8 cellular contexts compared by ENCODE assay signal in genomic region chr12:56987551-56988053, GRCh38. TPM values are rescaled to one million over a fixed set of nuclear protein-coding genes. Genes with fewer than 3 reads are reported as not detected.
A peak's percentile ranks its signal among the peaks of the same experiment; 100 is the strongest.
DNase-seq lines count a peak whose midpoint lies in the region; ATAC-seq and TF ChIP-seq lines count a peak whose summit lies in the region.

No MANE protein-coding gene starts in this region.

- 21 to 22% (median 21%) methylated on average over 11 of the region's 11 CpGs for WGBS in ovary, 3 donors
- 22 to 24% methylated on average over 11 of the region's 11 CpGs for WGBS in tibial nerve, 2 donors

- H3K27me3 ChIP-seq in ovary (no peaks in the 10 kb centered on the region), tibial nerve (no peaks in the 10 kb centered on the region)

- ATAC-seq in GM19035 (IDR thresholded peaks at IDR 0.05; ENCODE audit: unreplicated experiment), result peak; percentile 66

- no peak overlapping the region for H3K27ac ChIP-seq in ovary
- H3K27ac ChIP-seq in tibial nerve, result no peak overlapping the region

- in situ Hi-C loops in ACHN (cut with HindIII; ENCODE audit: low pct_ligation_motif_present, low pct_unique_long_range_greater_than_20kb, low sequenced_read_pairs), result no loop called here

- TF ChIP-seq CTCF in ovary (IDR thresholded peaks at IDR 0.05), result peak; percentile 60 to 87 (median 86)
- TF ChIP-seq CTCF in tibial nerve (IDR thresholded peaks at IDR 0.05), result peak; percentile 84 to 91 (median 90)

- H3K4me1 ChIP-seq in ovary (ENCODE audit: insufficient read depth) (no peaks in the 10 kb centered on the region), tibial nerve (peaks cover 0 to 24% (median 0%) of the 10 kb centered on the region in 4 donors)

- H3K4me3 ChIP-seq in ovary (no peak overlapping the region), tibial nerve (no peak overlapping the region)

- H3K9me3 ChIP-seq in ovary (no peaks in the 10 kb centered on the region), tibial nerve (no peaks in the 10 kb centered on the region)

- TF ChIP-seq POLR2A in ovary (IDR thresholded peaks at IDR 0.05) (no peak), tibial nerve (IDR thresholded peaks at IDR 0.05) (no peak)

- TF ChIP-seq EP300 in ovary (IDR thresholded peaks at IDR 0.05) (no peak), tibial nerve (IDR thresholded peaks at IDR 0.05) (no peak)

- H3K36me3 ChIP-seq in ovary (no peaks in the 10 kb centered on the region), tibial nerve (no peaks in the 10 kb centered on the region)

- DNase-seq in ACHN (peak; percentile 80), NCI-H1105 (lab: John Stamatoyannopoulos, UW) (peak; percentile 37), SKM-1 (lab: John Stamatoyannopoulos, UW; ENCODE audit: unreplicated experiment) (peak; percentile 18), glomerular visceral epithelial cell (ENCODE audit: extremely low spot score) (peak; percentile 73), ovary (peak; percentile 73 to 89 (median 85)), tibial nerve (ENCODE audit: low spot score in 2 of 2) (peak in 1 of 2 donors; percentile 68)
- DNase-seq in activated naive CD4-positive, alpha-beta T cell treated with Interleukin-2 at 50 U/mL for 16 hours, result peak; percentile 75

- intact Hi-C loops in ovary (cut with DNase I), result loop anchor here (2.0 to 5.0 kb wide), 4 partner anchors 225 to 231 kb away; partner anchors contain the start of gene HSD17B6 (in 1 of the 4)

RNA-seq across cellular contexts. Expression of gene ZBTB39, which starts 18.7 kb away (rescaled TPM):
- total RNA-seq in ovary, result 10 to 100 TPM in 1 of 7 donors, 1 to 10 TPM in 6; 3.3 to 10.4 (median 7.4) TPM
- 1 to 10 TPM; 2.9 to 7.1 TPM for polyA plus RNA-seq in ovary
- total RNA-seq in tibial nerve, result 1 to 10 TPM; 3.6 to 6.8 (median 5.4) TPM

RNA-seq across cellular contexts. Expression of gene TAC3, which starts 28.7 kb away (rescaled TPM):
- not detected for total RNA-seq in ovary
- 1 to 10 TPM in 1 of 2 donors, under 1 TPM in 1; 0.40 to 2.2 TPM for polyA plus RNA-seq in ovary
- total RNA-seq in tibial nerve, result not detected

RNA-seq across cellular contexts. Expression of gene RDH16, which starts 30.2 kb away (rescaled TPM):
- total RNA-seq in ovary (under 1 TPM; 0.24 to 0.64 (median 0.45) TPM), tibial nerve (1 to 10 TPM in 3 of 4 donors, not detected in 1; 1.5 to 1.8 (median 1.7) TPM)
- polyA plus RNA-seq in ovary, result under 1 TPM; 0.22 to 0.34 TPM

RNA-seq across cellular contexts. Expression of gene SDR9C7, which starts 53.4 kb away (rescaled TPM):
- total RNA-seq in ovary (under 1 TPM in 3 of 7 donors, not detected in 4; 0.10 to 0.25 (median 0.25) TPM), tibial nerve (not detected)
- polyA plus RNA-seq in ovary, result under 1 TPM in 1 of 2 donors, not detected in 1; 0.07 TPM
